ENCODE assay signal across 35 cellular contexts in the genomic region with DNA sequence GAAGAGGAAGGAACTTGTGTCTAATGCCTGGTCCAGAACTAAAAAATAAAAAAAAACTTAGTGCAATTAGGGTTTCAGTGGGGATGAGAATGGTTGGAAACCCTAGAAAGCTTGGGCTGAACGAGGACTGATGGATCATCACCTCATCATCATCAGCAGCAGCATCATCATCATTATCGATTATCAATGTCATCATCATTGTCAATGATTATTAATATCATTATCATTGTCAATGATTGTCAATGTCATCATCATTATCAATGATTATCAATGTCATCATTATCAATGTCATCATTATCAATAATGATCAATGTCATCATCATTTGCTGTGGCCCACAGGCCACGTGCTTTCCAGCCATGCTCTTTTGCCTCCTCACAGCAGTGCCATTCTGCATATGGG.
"Had no signal": no experiment of that assay in that cellular context is flagged by ENCODE, and none has a peak within 500 bp of the region (broad histone marks: within the 10 kb centered on the region; RNA-seq: fewer than 3 reads in every experiment).

No MANE protein-coding gene starts in this region.

- H3K36me3 ChIP-seq: MG63 had no signal

- DNase-seq: Karpas-422, Kasumi-1, MG63, MM.1S, MV-4-11, NCI-H1048, NCI-H1092, NCI-H1092 treated with DMSO at 0.1 percent for 48 hours, NCI-H1105, NCI-H1105 treated with DMSO at 0.1 percent for 48 hours, NCI-H1417, NCI-H1417 treated with DMSO at 0.1 percent for 48 hours, NCI-H1436, NCI-H1436 treated with DMSO at 0.1 percent for 48 hours, NCI-H146, NCI-H1694, NCI-H1694 treated with DMSO at 0.1 percent for 48 hours, NCI-H187, NCI-H187 treated with DMSO at 0.1 percent for 48 hours, NCI-H1930, NCI-H2029, NCI-H2029 treated with DMSO at 0.1 percent for 48 hours, NCI-H2081, NCI-H2081 treated with DMSO at 0.1 percent for 48 hours, NCI-H2107, NCI-H2171, NCI-H2171 treated with DMSO at 0.1 percent for 48 hours, NCI-H2227 treated with DMSO at 0.1 percent for 48 hours, NCI-H226, NCI-H345, NCI-H446, NCI-H446 treated with DMSO at 0.1 percent for 48 hours, NCI-H510A, NCI-H510A treated with DMSO at 0.1 percent for 48 hours, NCI-H524 had no signal

- H3K9me3 ChIP-seq: MG63 had no signal

- H3K4me3 ChIP-seq: MG63 had no signal

- H3K27me3 ChIP-seq: MG63 had no signal
